ENCODE assay signal across 8 cellular contexts in the genomic region with DNA sequence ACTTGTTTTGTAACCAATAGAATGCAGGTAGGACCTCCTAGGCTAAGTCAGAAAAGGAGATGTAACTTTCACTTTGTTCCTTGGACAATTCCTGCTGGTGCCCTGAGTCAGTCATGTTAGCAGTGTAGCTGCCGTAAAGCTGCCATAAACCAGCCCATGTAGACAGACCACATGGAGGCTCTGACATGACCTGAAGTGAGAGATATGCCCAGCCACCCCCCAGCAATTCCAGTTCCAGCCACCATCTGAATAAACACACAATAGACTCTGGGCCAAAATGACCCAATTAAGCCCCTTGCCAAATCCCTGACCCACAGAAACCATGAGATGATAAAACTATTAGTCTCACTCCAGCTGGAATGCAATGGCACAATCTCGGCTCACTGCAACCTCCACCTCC. TPM values are rescaled to one million over a fixed set of nuclear protein-coding genes. Genes with fewer than 3 reads are reported as not detected.
DNase-seq lines count a peak whose midpoint lies in the region; ATAC-seq, FAIRE-seq and TF ChIP-seq lines count a peak whose summit lies in the region.

No MANE protein-coding gene starts in this region.

- FAIRE-seq in K562 (lab: Jason Lieb, UNC) (peak; percentile 57), HepG2 (lab: Jason Lieb, UNC) (no peak)

- no peaks in the 10 kb centered on the region for H3K9me3 ChIP-seq in K562 (replicated peaks; ENCODE audit: control insufficient read depth, insufficient read depth, low read depth, low read length)
- H3K9me3 ChIP-seq in HepG2 (ENCODE audit: low read length) = no peaks in the 10 kb centered on the region

- DNase-seq in AG08396 (ENCODE audit: low spot score) = peak; percentile 70
- DNase-seq in HEK293T (ENCODE audit: extremely low spot score) = peak; percentile 70
- DNase-seq in K562 (ENCODE audit: extremely low read depth in 1 of 4, low spot score in 3 of 4) = peak; percentile 35 to 50 (median 44)
- no peak for DNase-seq in HepG2 (ENCODE audit: low spot score)
- DNase-seq in HT-29 (ENCODE audit: low spot score) = no peak
- no peak for DNase-seq in GM10266 (ENCODE audit: extremely low spot score)
- no peak for DNase-seq in stimulated activated CD4-positive, alpha-beta T cell treated with anti-CD3 and anti-CD28 coated beads, Interleukin-4, amount 100 ng/mL, for 1 hour

- H3K9ac ChIP-seq in K562 (ENCODE audit: insufficient read depth in 1 of 2, low read depth in 2 of 2, low read length in 2 of 2) (peak overlapping the region in 1 of 2 experiments; percentile 7; a peak in 1 of 4 replicates), HepG2 (ENCODE audit: insufficient read depth, low read depth, low read length) (no peak overlapping the region)

- H3K4me1 ChIP-seq in K562 (replicated peaks in 1 of 2; ENCODE audit: control insufficient read depth in 2 of 2, insufficient read depth in 2 of 2, low read length in 2 of 2) = peaks cover 0 to 7% of the 10 kb centered on the region in 2 experiments; a peak in 3 of 5 replicates
- H3K4me1 ChIP-seq in HepG2 (ENCODE audit: insufficient read depth, low read length) = no peaks in the 10 kb centered on the region

- H3K36me3 ChIP-seq in K562 (ENCODE audit: control insufficient read depth, insufficient read depth, low read length) (0 out of 3 replicates have a peak, but pooled peaks cover 5% of the 10 kb centered on the region), HepG2 (replicated peaks in 1 of 2; ENCODE audit: control insufficient read depth in 1 of 2, insufficient read depth in 2 of 2, low read length in 2 of 2) (peaks cover 0 to 4% of the 10 kb centered on the region in 2 experiments; a peak in 1 of 5 replicates)

- H3K79me2 ChIP-seq in K562 (ENCODE audit: control insufficient read depth, insufficient read depth, low read length) (peaks cover 3% of the 10 kb centered on the region), HepG2 (ENCODE audit: insufficient read depth, low read length) (peaks cover 22% of the 10 kb centered on the region)

- H3K27me3 ChIP-seq in K562 (ENCODE audit: control insufficient read depth in 2 of 2, insufficient read depth in 2 of 2, low read length in 2 of 2) = no peaks in the 10 kb centered on the region
- no peaks in the 10 kb centered on the region for H3K27me3 ChIP-seq in HepG2 (ENCODE audit: control insufficient read depth in 1 of 2, insufficient read depth in 2 of 2, low read length in 2 of 2)

- TF ChIP-seq RAD21 in K562 (CRISPR knock-in tag; conservative IDR thresholded peaks at IDR 0.05 in 1 of 2, IDR thresholded peaks at IDR 0.05 in 1 of 2) = no peak
- no peak for TF ChIP-seq RAD21 in HepG2 (CRISPR knock-in tag; IDR thresholded peaks at IDR 0.05)

- no peaks in the 10 kb centered on the region for H3K9me1 ChIP-seq in K562 (ENCODE audit: control insufficient read depth, insufficient read depth, low read length)

- TF ChIP-seq CTCF in K562 (IDR thresholded peaks at IDR 0.05 in 2 of 3, conservative IDR thresholded peaks at IDR 0.05 in 1 of 3; ENCODE audit: insufficient read depth in 2 of 3, low read depth in 1 of 3, low read length in 3 of 3) (no peak), HepG2 (CRISPR knock-in tag; IDR thresholded peaks at IDR 0.05) (no peak), GM10266 (IDR thresholded peaks at IDR 0.05; ENCODE audit: control insufficient read depth, insufficient read depth, low read depth, missing control alignments) (no peak)

- ATAC-seq in K562 (peak; percentile 89), HepG2 (peak; percentile 78), GM18861 (IDR thresholded peaks at IDR 0.05; ENCODE audit: unreplicated experiment) (no peak)

- H3K4me2 ChIP-seq in K562 (ENCODE audit: insufficient read depth, low read length) (peak overlapping the region; percentile 20; the same call in 1 of the 2 replicates), HepG2 (ENCODE audit: low read depth, low read length) (no peak overlapping the region)

- H2AFZ ChIP-seq in K562 (ENCODE audit: low read depth, low read length) = peak overlapping the region; percentile 62; the same call in 1 of the 2 replicates
- no peak overlapping the region for H2AFZ ChIP-seq in HepG2 (ENCODE audit: low read length)

- TF ChIP-seq EP300 in K562 (IDR thresholded peaks at IDR 0.05; ENCODE audit: low read length) (no peak), HepG2 (IDR thresholded peaks at IDR 0.05; ENCODE audit: low read depth in 2 of 2, low read length in 2 of 2) (no peak), HepG2 (CRISPR knock-in tag; IDR thresholded peaks at IDR 0.05; ENCODE audit: borderline replicate concordance) (no peak)

- H3K4me3 ChIP-seq in K562 = no peak overlapping the region
- no peak overlapping the region for H3K4me3 ChIP-seq in HepG2 (replicated peaks in 1 of 3; ENCODE audit: insufficient read depth in 1 of 3, low read depth in 2 of 3, low read length in 3 of 3)

- POLR2A ChIA-PET in HEK293T (lab: Yijun Ruan, JAX) = interaction anchor here (0.6 to 2.2 kb wide), 5 partner anchors 10 to 281 kb away, joined by 3 to 7 read pairs (median 5); a partner anchor contains a TSS
- POLR2A ChIA-PET in K562 (lab: Yijun Ruan, JAX) = interaction anchor here (0.8 to 1.9 kb wide), 3 partner anchors 108 to 140 kb away, joined by 3 to 5 read pairs (median 4); no protein-coding TSS in a partner anchor
- POLR2A ChIA-PET in HepG2 (lab: Yijun Ruan, JAX) = interaction anchor here (1.7 kb wide), 1 partner anchor 136 kb away, joined by 4 read pairs; a partner anchor contains a TSS

- intact Hi-C loops in K562 (cut with micrococcal nuclease) = loop anchor here (2.0 to 10.0 kb wide), 2 partner anchors 107 to 221 kb away; no protein-coding TSS in a partner anchor
- intact Hi-C loops in HepG2 (cut with micrococcal nuclease; ENCODE audit: unreplicated experiment) = loop anchor here (10.0 kb wide), 1 partner anchor 317 kb away; no protein-coding TSS in a partner anchor

- TF ChIP-seq POLR2A in K562 (conservative IDR thresholded peaks at IDR 0.05) (no peak), HepG2 (IDR thresholded peaks at IDR 0.05; ENCODE audit: insufficient read depth in 1 of 2, low read depth in 2 of 2, low read length in 2 of 2) (no peak)

- no peak overlapping the region; the same call in 2 of the 3 replicates for H3K27ac ChIP-seq in K562 (ENCODE audit: extremely low read depth, low read depth, low read length)
- no peak overlapping the region for H3K27ac ChIP-seq in HepG2 (ENCODE audit: extremely low read length, insufficient read depth, low read length)

- BruUV-seq in K562 (replicated peaks; lab: Mats Ljungman, UMichigan) = no TSS peak
- no TSS peak for BruUV-seq in HepG2 (replicated peaks; lab: Mats Ljungman, UMichigan)

- 58% methylated on average over 2 of the region's 2 CpGs for WGBS in K562 (ENCODE audit: insufficient coverage, low coverage, missing lambda C conversion rate)
- 95% methylated on average over 2 of the region's 2 CpGs for WGBS in HepG2 (ENCODE audit: low lambda C conversion rate)

- CTCF ChIA-PET in HEK293T (lab: Yijun Ruan, JAX) (no interaction called here), K562 (lab: Yijun Ruan, JAX; ENCODE audit: low intra/inter-chr PET ratio) (no interaction called here), HepG2 (lab: Yijun Ruan, JAX; ENCODE audit: low intra/inter-chr PET ratio, low total read pairs) (no interaction called here)

- in situ Hi-C loops in K562 (cut with MboI) (no loop called here), HepG2 (cut with HindIII; ENCODE audit: extremely low pct_ligation_motif_present, low pct_unique_long_range_greater_than_20kb) (loop anchor here (25.0 kb wide), 2 partner anchors 104 to 329 kb away; no protein-coding TSS in a partner anchor)

- H4K20me1 ChIP-seq in K562 (replicated peaks; ENCODE audit: control insufficient read depth, insufficient read depth, low read length) (no peaks in the 10 kb centered on the region), HepG2 (ENCODE audit: insufficient read depth, low read length) (no peaks in the 10 kb centered on the region)

RNA-seq across cellular contexts. Expression of a gene that starts 20.6 kb away (rescaled TPM):
- 14.0 and 35.3 TPM in 2 replicates for total RNA-seq in K562 (2011; cell fraction: chromatin; rRNA removed; ENCODE audit: low replicate concordance)
- 6.8 and 8.8 TPM in 2 replicates for total RNA-seq in K562 (2011; cell fraction: nucleolus; rRNA removed)
- total RNA-seq in K562 (2011; cell fraction: nucleoplasm; rRNA removed) = 12.4 and 15.6 TPM in 2 replicates
- total RNA-seq in K562 (2014; rRNA removed) (11.6 and 13.0 TPM in 2 replicates), K562 (2014; rRNA removed; fragmentation: Illumina TruSeq; extraction: Trizol) (20.5 and 22.1 TPM in 2 replicates), K562 (2015; rRNA removed; fragmentation: Illumina TruSeq; extraction: Trizol) (22.0 and 23.1 TPM in 2 replicates), K562 (2021) (15.2 and 15.7 TPM in 2 replicates), HepG2 (2016; rRNA removed; fragmentation: Illumina TruSeq; extraction: Trizol) (24.3 and 29.3 TPM in 2 replicates)
- polyA plus RNA-seq in K562 (2011; rRNA removed) (13.3 and 14.8 TPM in 2 replicates), K562 (2014; fragmentation: Illumina TruSeq; extraction: Trizol) (15.9 and 16.4 TPM in 2 replicates), K562 (2014; fragmentation: Nextera tagmentation; extraction: Ambion mirVana) (1 to 10 TPM; 3.8 to 5.0 TPM), K562 (2014; rRNA removed) (9.1 and 11.3 TPM in 2 replicates), HepG2 (2011; rRNA removed) (12.9 and 14.9 TPM in 2 replicates)
- polyA plus RNA-seq in K562 (2011; cell fraction: cytosol; rRNA removed) = 3.4 and 7.1 TPM in 2 replicates
- 11.5 and 13.8 TPM in 2 replicates for polyA plus RNA-seq in K562 (2011; cell fraction: nucleus; rRNA removed)
- 8.8 and 9.6 TPM in 2 replicates for polyA plus RNA-seq in K562 (2012)
- polyA minus RNA-seq in K562 (2011; rRNA and poly(A)+ RNA removed) = 31.6 and 34.3 TPM in 2 replicates
- polyA minus RNA-seq in K562 (2011; cell fraction: cytosol; rRNA and poly(A)+ RNA removed) = 7.8 and 10.6 TPM in 2 replicates
- polyA minus RNA-seq in K562 (2011; cell fraction: nucleus; rRNA and poly(A)+ RNA removed) = 5.8 and 19.7 TPM in 2 replicates
- 9.8 and 12.5 TPM in 2 replicates for total RNA-seq in HepG2 (2016; cell fraction: cytosol; rRNA removed; fragmentation: Illumina TruSeq; extraction: Trizol; ENCODE audit: low read depth)
- 23.1 and 28.2 TPM in 2 replicates for total RNA-seq in HepG2 (2016; cell fraction: insoluble cytoplasmic fraction; rRNA removed; fragmentation: Illumina TruSeq; extraction: Trizol)
- 16.9 and 17.9 TPM in 2 replicates for total RNA-seq in HepG2 (2016; cell fraction: membrane; rRNA removed; fragmentation: Illumina TruSeq; extraction: Trizol)
- total RNA-seq in HepG2 (2016; cell fraction: nucleus; rRNA removed; fragmentation: Illumina TruSeq; extraction: Trizol) = 23.0 and 24.2 TPM in 2 replicates
- 6.7 and 10.4 TPM in 2 replicates for polyA plus RNA-seq in HepG2 (2011; cell fraction: cytosol; rRNA removed)
- 10.2 and 12.2 TPM in 2 replicates for polyA plus RNA-seq in HepG2 (2011; cell fraction: nucleus; rRNA removed)
- polyA plus RNA-seq in HepG2 (2012) = 13.3 and 15.9 TPM in 2 replicates
- polyA plus RNA-seq in HepG2 (2016; cell fraction: cytosol; fragmentation: Illumina TruSeq; extraction: Trizol; ENCODE audit: low read depth) = 1.3 and 1.5 TPM in 2 replicates
- polyA plus RNA-seq in HepG2 (2016; cell fraction: insoluble cytoplasmic fraction; fragmentation: Illumina TruSeq; extraction: Trizol; ENCODE audit: low read depth) = 20.3 and 21.2 TPM in 2 replicates
- polyA plus RNA-seq in HepG2 (2016; cell fraction: membrane; fragmentation: Illumina TruSeq; extraction: Trizol; ENCODE audit: low read depth) = 5.1 and 5.8 TPM in 2 replicates
- 24.6 and 25.3 TPM in 2 replicates for polyA plus RNA-seq in HepG2 (2016; cell fraction: nucleus; fragmentation: Illumina TruSeq; extraction: Trizol; ENCODE audit: insufficient read depth, low read depth)
- polyA minus RNA-seq in HepG2 (2011; rRNA and poly(A)+ RNA removed; ENCODE audit: low replicate concordance) = 16.0 and 18.1 TPM in 2 replicates
- 14.9 and 18.5 TPM in 2 replicates for polyA minus RNA-seq in HepG2 (2011; cell fraction: cytosol; rRNA and poly(A)+ RNA removed)
- 28.2 and 34.3 TPM in 2 replicates for polyA minus RNA-seq in HepG2 (2011; cell fraction: nucleus; rRNA and poly(A)+ RNA removed)
- 9.5 and 10.7 TPM in 2 replicates for total RNA-seq in HT-29 (2014; rRNA removed; shearing (Covaris generic))

Comparison
In these comparisons a context has a peak if more than half of its experiments do, and no peak if none do; other contexts are left out.
1. DNase-seq: peak in AG08396 (single experiment), HEK293T (single experiment) and K562 (4 of 4); none in HepG2 (single experiment), HT-29 (single experiment), GM10266 (single experiment) and stimulated activated CD4-positive, alpha-beta T cell treated with anti-CD3 and anti-CD28 coated beads, Interleukin-4, amount 100 ng/mL, for 1 hour (single experiment).